In the genomic region with DNA sequence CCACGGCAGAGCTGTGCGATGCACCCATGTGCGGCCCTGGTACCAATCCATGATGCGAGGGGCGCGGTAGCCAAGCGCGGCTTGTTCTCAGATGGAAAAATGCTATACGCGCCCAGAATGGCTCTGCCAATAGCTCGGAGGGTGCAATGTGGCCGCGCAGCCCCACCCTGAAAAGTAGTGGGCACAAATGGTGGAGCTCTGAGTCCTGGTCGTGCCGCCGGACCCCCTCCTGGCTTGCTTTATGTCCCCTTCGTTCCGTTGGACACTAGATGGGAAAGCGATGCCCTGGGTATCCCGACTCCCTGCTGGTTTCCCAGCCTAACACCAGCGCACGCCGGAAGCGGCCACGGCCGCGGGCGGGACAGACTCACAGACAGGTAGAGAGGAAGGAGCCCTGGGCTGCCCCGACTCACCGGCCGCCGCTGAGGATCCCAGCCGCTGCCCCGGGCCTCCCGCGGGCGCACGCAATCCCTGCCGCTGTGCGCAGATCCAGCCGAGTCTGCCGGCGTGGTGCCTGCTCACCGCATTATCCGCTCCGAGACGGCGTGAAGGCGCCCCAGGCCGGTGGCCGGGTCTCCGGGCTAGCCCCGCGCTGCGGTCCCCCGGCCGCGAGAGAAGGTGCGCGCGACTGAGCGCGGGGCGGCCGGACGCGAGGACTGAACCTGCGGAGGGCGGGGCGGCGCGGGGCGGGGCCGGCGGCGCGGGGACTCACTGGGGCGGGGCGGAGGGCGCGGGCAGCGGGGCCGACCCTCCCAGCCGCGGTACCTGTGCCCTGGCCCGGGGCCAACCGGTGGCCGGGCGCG, we compare ENCODE assay signal across 8 cellular contexts. TPM values are rescaled to one million over a fixed set of nuclear protein-coding genes. Genes with fewer than 3 reads are reported as not detected.
DNase-seq lines count a peak whose midpoint lies in the region; ATAC-seq and TF ChIP-seq lines count a peak whose summit lies in the region.

Gene CDC42EP3 (minus strand): TSS at position 630 of the 803 bp plus-strand sequence. CDS start 25,055 bp downstream, outside the sequence.

- H3K36me3 ChIP-seq in sigmoid colon: no peaks in the 10 kb centered on the region

- ATAC-seq in GM21526 (IDR thresholded peaks at IDR 0.05; ENCODE audit: low FRiP score, unreplicated experiment) (peak; percentile 41), right cardiac atrium (peak; percentile 72 to 83)

- DNase-seq in DMS79 (lab: John Stamatoyannopoulos, UW): peak; percentile 21
- peak; percentile 58 for DNase-seq in T follicular helper cell (ENCODE audit: low read depth)
- peak; percentile 61 to 86 (median 85) for DNase-seq in right cardiac atrium
- DNase-seq in sigmoid colon: peak; percentile 78
- DNase-seq in midbrain (lab: John Stamatoyannopoulos, UW): no peak

- no peak for TF ChIP-seq CTCF in sigmoid colon (IDR thresholded peaks at IDR 0.05)

- H3K9me3 ChIP-seq in right cardiac atrium (ENCODE audit: control insufficient read depth, low read length) (no peaks in the 10 kb centered on the region), sigmoid colon (no peaks in the 10 kb centered on the region)

- H3K27me3 ChIP-seq in right cardiac atrium (ENCODE audit: control insufficient read depth, insufficient read depth) (no peaks in the 10 kb centered on the region), sigmoid colon (no peaks in the 10 kb centered on the region)

- intact Hi-C loops in right cardiac atrium (cut with DNase I) (loop anchor here in 2 of 4 donors (10.0 kb wide), 2 partner anchors 154 to 204 kb away; no protein-coding TSS in a partner anchor), sigmoid colon (cut with DNase I) (loop anchor here (2.0 to 5.0 kb wide), 4 partner anchors 108 to 256 kb away; no protein-coding TSS in a partner anchor)

- TF ChIP-seq POLR2A in sigmoid colon (IDR thresholded peaks at IDR 0.05): peak; percentile 68 to 75

- TF ChIP-seq RAD21 in Ishikawa (IDR thresholded peaks at IDR 0.05; ENCODE audit: low read depth): no peak

- TF ChIP-seq EP300 in Ishikawa (IDR thresholded peaks at IDR 0.05; ENCODE audit: borderline replicate concordance) (no peak), sigmoid colon (IDR thresholded peaks at IDR 0.05) (no peak)

- H3K4me1 ChIP-seq in right cardiac atrium (ENCODE audit: control insufficient read depth, insufficient read depth, low read length) (peaks cover 6% of the 10 kb centered on the region), sigmoid colon (peaks cover 0 to 51% (median 26%) of the 10 kb centered on the region in 4 donors)

- 1% methylated on average over 57 to 90 of the region's 90 CpGs for WGBS in adipose tissue, 3 donors
- WGBS in right cardiac atrium: under 1% methylated on average over 90 of the region's 90 CpGs
- 1% methylated on average over 90 of the region's 90 CpGs for WGBS in sigmoid colon, 2 donors

- H3K27ac ChIP-seq in adipose tissue (ENCODE audit: low read depth, low read length): peak within 1 kb of the TSS; percentile 17
- peak within 1 kb of the TSS; percentile 98 for H3K27ac ChIP-seq in right cardiac atrium (ENCODE audit: low read length)
- peak within 1 kb of the TSS; percentile 93 to 99 (median 96) for H3K27ac ChIP-seq in sigmoid colon

- peak within 1 kb of the TSS; percentile 61 for H3K4me3 ChIP-seq in right cardiac atrium (ENCODE audit: low read length)
- peak within 1 kb of the TSS; percentile 83 to 97 (median 94) for H3K4me3 ChIP-seq in sigmoid colon

TF ChIP-seq in Ishikawa, 13 proteins besides CTCF, POLR2A, EP300 and RAD21:
- TF ChIP-seq REST (IDR thresholded peaks at IDR 0.05; ENCODE audit: low read depth) (no peak), TEAD4 (IDR thresholded peaks at IDR 0.05) (no peak), NFIC (IDR thresholded peaks at IDR 0.05) (no peak), YY1 (IDR thresholded peaks at IDR 0.05; ENCODE audit: low read depth) (no peak; the same call in 1 of the 2 replicates), TAF1 (IDR thresholded peaks at IDR 0.05; ENCODE audit: low read depth) (peak; percentile 34), ZBTB7A (IDR thresholded peaks at IDR 0.05; ENCODE audit: low read depth) (no peak)
- TF ChIP-seq, protein P1, sequence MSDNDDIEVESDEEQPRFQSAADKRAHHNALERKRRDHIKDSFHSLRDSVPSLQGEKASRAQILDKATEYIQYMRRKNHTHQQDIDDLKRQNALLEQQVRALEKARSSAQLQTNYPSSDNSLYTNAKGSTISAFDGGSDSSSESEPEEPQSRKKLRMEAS (IDR thresholded peaks at IDR 0.05): peak; percentile 33
- TF ChIP-seq, protein P2, sequence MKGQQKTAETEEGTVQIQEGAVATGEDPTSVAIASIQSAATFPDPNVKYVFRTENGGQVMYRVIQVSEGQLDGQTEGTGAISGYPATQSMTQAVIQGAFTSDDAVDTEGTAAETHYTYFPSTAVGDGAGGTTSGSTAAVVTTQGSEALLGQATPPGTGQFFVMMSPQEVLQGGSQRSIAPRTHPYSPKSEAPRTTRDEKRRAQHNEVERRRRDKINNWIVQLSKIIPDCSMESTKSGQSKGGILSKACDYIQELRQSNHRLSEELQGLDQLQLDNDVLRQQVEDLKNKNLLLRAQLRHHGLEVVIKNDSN (IDR thresholded peaks at IDR 0.05): no peak

RNA-seq across cellular contexts. Expression of gene CDC42EP3, which starts in this region (rescaled TPM):
- polyA plus RNA-seq in adipose tissue (10 to 100 TPM in 2 of 3 donors, 1 to 10 TPM in 1; 4.9 to 29.2 (median 13.2) TPM), right cardiac atrium (37.3 TPM), sigmoid colon (10 to 100 TPM; 10.9 to 20.4 (median 11.8) TPM)
- total RNA-seq in right cardiac atrium (10 to 100 TPM; 65.0 to 98.4 (median 78.6) TPM), sigmoid colon (10 to 100 TPM; 41.1 to 84.5 (median 44.8) TPM)

Comparison
In these comparisons a context has a peak if more than half of its experiments do, and no peak if none do; other contexts are left out.
1. H3K27ac ChIP-seq: peak in every context shown above with its lines; median percentile 98 in right cardiac atrium; 96 in sigmoid colon; 17 in adipose tissue.